ENCODE assay signal across 24 cellular contexts in the genomic region with DNA sequence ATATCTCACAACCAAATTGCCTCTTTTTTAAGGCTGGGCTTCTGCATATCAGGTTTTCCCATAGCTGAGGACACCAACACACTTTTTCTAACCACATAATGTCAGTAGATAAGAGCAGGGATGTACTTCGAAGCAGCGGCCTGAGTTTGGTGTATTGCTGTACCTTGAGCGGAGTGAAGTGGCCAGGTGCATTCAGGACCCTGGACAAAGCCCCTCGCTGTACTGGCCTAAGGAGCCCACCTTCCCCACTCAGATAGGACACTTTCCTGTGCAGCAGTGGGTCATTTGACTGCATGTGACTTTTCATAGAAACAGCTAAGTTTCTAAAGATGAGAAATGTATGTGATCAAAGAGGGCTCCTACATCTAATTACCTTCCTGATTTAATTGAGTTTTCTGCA.
"Had no signal": no experiment of that assay in that cellular context is flagged by ENCODE, and none has a peak within 500 bp of the region (broad histone marks: within the 10 kb centered on the region; RNA-seq: fewer than 3 reads in every experiment).

No MANE protein-coding gene starts in this region.

- H3K27ac Mint-ChIP-seq: naive B cell; natural killer cell; progenitor cell of endocrine pancreas; stimulated activated effector memory CD8-positive, alpha-beta T cell treated with anti-CD3 and anti-CD28 coated beads, Interleukin-12 subunit alpha, Interleukin-12 subunit beta, amount 100 ng/mL, for 72 hours; stimulated activated naive CD8-positive, alpha-beta T cell treated with anti-CD3 and anti-CD28 coated beads, Interleukin-15, Interleukin-2, amounts not matched to agents 100 ng/mL and 50 ng/mL, for 24 hours had no signal

- H3K36me3 Mint-ChIP-seq: naive B cell; natural killer cell; stimulated activated effector memory CD8-positive, alpha-beta T cell treated with anti-CD3 and anti-CD28 coated beads, Interleukin-12 subunit alpha, Interleukin-12 subunit beta, amount 100 ng/mL, for 72 hours had no signal

- H3K4me3 Mint-ChIP-seq: naive B cell; natural killer cell; stimulated activated effector memory CD8-positive, alpha-beta T cell treated with anti-CD3 and anti-CD28 coated beads, Interleukin-12 subunit alpha, Interleukin-12 subunit beta, amount 100 ng/mL, for 72 hours; stimulated activated naive CD8-positive, alpha-beta T cell treated with anti-CD3 and anti-CD28 coated beads, Interleukin-15, Interleukin-2, amounts not matched to agents 100 ng/mL and 50 ng/mL, for 24 hours had no signal

- H3K27me3 ChIP-seq: left lung, ovary, right atrium auricular region, spleen, suprapubic skin, tibial artery, upper lobe of right lung had no signal

- H3K9me3 Mint-ChIP-seq: naive B cell; natural killer cell; stimulated activated effector memory CD8-positive, alpha-beta T cell treated with anti-CD3 and anti-CD28 coated beads, Interleukin-12 subunit alpha, Interleukin-12 subunit beta, amount 100 ng/mL, for 72 hours; stimulated activated naive CD8-positive, alpha-beta T cell treated with anti-CD3 and anti-CD28 coated beads, Interleukin-15, Interleukin-2, amounts not matched to agents 100 ng/mL and 50 ng/mL, for 24 hours had no signal

- H3K4me3 ChIP-seq: left lung, lower lobe of right lung, ovary, right atrium auricular region, spleen, suprapubic skin, thoracic aorta, tibial artery, upper lobe of right lung had no signal

- ATAC-seq: left cardiac atrium, left lung, lower lobe of right lung, sciatic nerve, upper lobe of right lung had no signal

- H3K27ac ChIP-seq: left lung, lower lobe of right lung, ovary, right atrium auricular region, spleen, suprapubic skin, thoracic aorta, tibial artery, upper lobe of right lung had no signal

- DNase-seq: hippocampal formation; kidney glomerular epithelial cell; left cardiac atrium; lower lobe of right lung; mammary epithelial cell; mesenchymal stem cell; naive B cell; natural killer cell; ovary; small intestine; stimulated activated CD4-positive, alpha-beta T cell treated with anti-CD3 and anti-CD28 coated beads, Interleukin-4, amount 100 ng/mL, for 24 hours; stimulated activated naive CD4-positive, alpha-beta T cell; tibial artery; trophoblast cell; upper lobe of right lung had no signal

- H3K9me3 ChIP-seq: left lung, lower lobe of right lung, ovary, right atrium auricular region, spleen, suprapubic skin, thoracic aorta, tibial artery, upper lobe of right lung had no signal

- H3K4me1 ChIP-seq: left lung, lower lobe of right lung, right atrium auricular region, spleen, suprapubic skin, tibial artery, upper lobe of right lung had no signal

- H3K27me3 Mint-ChIP-seq: progenitor cell of endocrine pancreas had no signal

- H3K36me3 ChIP-seq: left lung, lower lobe of right lung, ovary, right atrium auricular region, spleen, thoracic aorta, upper lobe of right lung had no signal

- H3K4me1 Mint-ChIP-seq: naive B cell had no signal
